ENCODE assay signal across 2 cellular contexts in the genomic region with DNA sequence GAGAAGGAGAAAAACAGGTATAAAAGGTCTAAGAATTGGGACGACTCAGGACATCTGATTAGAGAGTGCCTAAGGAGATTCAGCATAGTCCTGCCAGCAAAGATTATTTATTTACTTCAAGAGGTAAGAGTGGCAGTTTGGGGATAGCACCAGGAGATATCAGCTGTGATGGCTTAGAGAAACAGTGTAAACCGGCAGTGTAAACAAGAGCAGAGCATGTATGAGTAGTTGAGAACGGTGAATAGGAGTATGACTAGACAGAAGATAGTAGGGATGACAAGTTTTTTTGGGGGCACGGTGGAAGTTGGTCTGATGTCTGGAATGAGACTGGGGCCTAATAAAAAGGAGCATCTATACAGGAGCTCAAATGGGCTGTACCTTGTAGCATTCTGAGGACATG. TPM values are rescaled to one million over a fixed set of nuclear protein-coding genes. Genes with fewer than 3 reads are reported as not detected.
"Had no signal": no experiment of that assay in that cellular context is flagged by ENCODE, and none has a peak within 500 bp of the region (broad histone marks: within the 10 kb centered on the region; RNA-seq: fewer than 3 reads in every experiment).

No MANE protein-coding gene starts in this region.

RNA-seq across cellular contexts. Expression of gene TREH, which starts 38.3 kb away (rescaled TPM):
- total RNA-seq: Right ventricle myocardium superior, SJSA1 had no signal
